In genomic region chr2:119476301-119477117, GRCh38 we compare ENCODE assay signal across 1 cellular context.
TF ChIP-seq lines count a peak whose summit lies in the region.

No MANE protein-coding gene starts in this region.

TF ChIP-seq in H1, 55 proteins besides CTCF, POLR2A, EP300 and RAD21:
- TF ChIP-seq TAF1 (IDR thresholded peaks at IDR 0.05; ENCODE audit: low read depth, low read length) (no peak), CREB1 (IDR thresholded peaks at IDR 0.05) (peak; percentile 71), RNF2 (IDR thresholded peaks at IDR 0.05; ENCODE audit: borderline replicate concordance, low read depth, low read length, missing control alignments, poor library complexity, severe bottlenecking) (no peak), E2F6 (IDR thresholded peaks at IDR 0.05) (no peak), MAX (IDR thresholded peaks at IDR 0.05) (peak; percentile 55), KDM1A (IDR thresholded peaks at IDR 0.05; ENCODE audit: borderline replicate concordance, low read length) (no peak), YY1 (IDR thresholded peaks at IDR 0.05; ENCODE audit: low read depth, low read length) (peak; percentile 60; the same call in 1 of the 2 replicates), RBBP5 (IDR thresholded peaks at IDR 0.05; ENCODE audit: borderline replicate concordance, low read depth, low read length) (no peak), EZH2 (IDR thresholded peaks at IDR 0.05; ENCODE audit: low read depth, low read length, severe bottlenecking) (no peak), GTF2F1 (IDR thresholded peaks at IDR 0.05; ENCODE audit: borderline replicate concordance, low read depth, low read length) (no peak), RFX5 (IDR thresholded peaks at IDR 0.05; ENCODE audit: borderline replicate concordance, low read depth, low read length) (no peak), MAFK (IDR thresholded peaks at IDR 0.05; ENCODE audit: low read depth, low read length) (no peak), BCL11A (IDR thresholded peaks at IDR 0.05; ENCODE audit: low read depth in 2 of 2, low read length in 2 of 2) (no peak), TCF12 (IDR thresholded peaks at IDR 0.05; ENCODE audit: low read depth, low read length) (no peak), CHD2 (IDR thresholded peaks at IDR 0.05; ENCODE audit: low read length) (peak; percentile 18; the same call in 1 of the 2 replicates), ATF2 (IDR thresholded peaks at IDR 0.05; ENCODE audit: low read length) (0 out of 2 replicates have a peak, but pooled peaks have one; percentile 64), BACH1 (IDR thresholded peaks at IDR 0.05; ENCODE audit: low read length) (0 out of 2 replicates have a peak, but pooled peaks have one; percentile 12), SIN3A (conservative IDR thresholded peaks at IDR 0.05 in 1 of 2, IDR thresholded peaks at IDR 0.05 in 1 of 2; ENCODE audit: low read depth in 1 of 2, low read length in 2 of 2) (peak in 1 of 2 experiments; percentile 61; a peak in 1 of 4 replicates), HDAC2 (IDR thresholded peaks at IDR 0.05; ENCODE audit: borderline replicate concordance in 1 of 2, low read depth in 2 of 2, low read length in 2 of 2) (0 out of 4 replicates have a peak, but pooled peaks of 1 of the 2 experiments have one; percentile 43), TAF7 (optimal IDR thresholded peaks at IDR 0.05; ENCODE audit: borderline replicate concordance, low read depth, low read length) (peak; percentile 64), SRF (IDR thresholded peaks at IDR 0.05; ENCODE audit: low read depth, low read length) (no peak), SP2 (IDR thresholded peaks at IDR 0.05; ENCODE audit: low read length) (no peak), TEAD4 (IDR thresholded peaks at IDR 0.05; ENCODE audit: low read depth, low read length) (0 out of 2 replicates have a peak, but pooled peaks have one; percentile 17), USF2 (IDR thresholded peaks at IDR 0.05; ENCODE audit: low read length) (no peak), ATF3 (IDR thresholded peaks at IDR 0.05; ENCODE audit: insufficient read depth, low read depth, low read length) (peak; percentile 44; the same call in 1 of the 2 replicates), POU5F1 (IDR thresholded peaks at IDR 0.05; ENCODE audit: low read depth, low read length) (no peak), EGR1 (IDR thresholded peaks at IDR 0.05; ENCODE audit: borderline replicate concordance, low read depth, low read length) (0 out of 2 replicates have a peak, but pooled peaks have one; percentile 7), GABPA (IDR thresholded peaks at IDR 0.05; ENCODE audit: borderline replicate concordance, insufficient read depth, low read length) (no peak), NRF1 (IDR thresholded peaks at IDR 0.05; ENCODE audit: low read depth, low read length) (no peak), CEBPB (IDR thresholded peaks at IDR 0.05; ENCODE audit: low read depth, low read length) (peak; percentile 39; the same call in 1 of the 2 replicates)
TF ChIP-seq in H1: peak in this region for 13.
